Comparison of ENCODE assay signal across 29 cellular contexts in genomic region chr9:101352892-101353462, GRCh38. TPM values are rescaled to one million over a fixed set of nuclear protein-coding genes. Genes with fewer than 3 reads are reported as not detected.
"Had no signal": no experiment of that assay in that cellular context is flagged by ENCODE, and none has a peak within 500 bp of the region (broad histone marks: within the 10 kb centered on the region; RNA-seq: fewer than 3 reads in every experiment).

No MANE protein-coding gene starts in this region.

- H3K9me3 Mint-ChIP-seq: effector memory CD8-positive, alpha-beta T cell; immature natural killer cell; nephron progenitor cell had no signal

- DNase-seq: cortex of kidney; effector memory CD8-positive, alpha-beta T cell; erythroblast; esophagus squamous epithelium; foreskin melanocyte; glutamatergic neuron; heart right ventricle; hypothalamus; immature natural killer cell; islet precursor cell; left ventricle myocardium superior; lower lobe of right lung; naive thymus-derived CD8-positive, alpha-beta T cell; nephron progenitor cell; nucleus accumbens; sigmoid colon; stimulated activated CD4-positive, alpha-beta T cell treated with anti-CD3 and anti-CD28 coated beads, Interleukin-1b, Interleukin-23, amount 100 ng/mL, for 48 hours; stimulated activated CD4-positive, alpha-beta T cell treated with anti-CD3 and anti-CD28 coated beads, Interleukin-4, amount 100 ng/mL, for 1 hour; stimulated activated CD8-positive, alpha-beta memory T cell treated with anti-CD3 and anti-CD28 coated beads, Interleukin-4, amount 100 ng/mL, for 48 hours; stimulated activated naive CD4-positive, alpha-beta T cell; stimulated activated naive CD8-positive, alpha-beta T cell treated with anti-CD3 and anti-CD28 coated beads, Interleukin-15, amount 100 ng/mL, for 72 hours; transverse colon had no signal

- H3K4me3 Mint-ChIP-seq: effector memory CD8-positive, alpha-beta T cell; immature natural killer cell; naive thymus-derived CD8-positive, alpha-beta T cell; nephron progenitor cell; stimulated activated naive CD8-positive, alpha-beta T cell treated with anti-CD3 and anti-CD28 coated beads, Interleukin-15, amount 100 ng/mL, for 72 hours had no signal

- FAIRE-seq: endometrium had no signal

- H3K27me3 ChIP-seq: esophagus squamous epithelium, right atrium auricular region, sigmoid colon, suprapubic skin, transverse colon, vagina had no signal

- H3K4me3 ChIP-seq: esophagus squamous epithelium, heart right ventricle, lower lobe of right lung, prostate gland, right atrium auricular region, sigmoid colon, suprapubic skin, transverse colon, vagina had no signal

- H3K4me1 ChIP-seq: esophagus squamous epithelium, heart right ventricle, lower lobe of right lung, prostate gland, right atrium auricular region, sigmoid colon, suprapubic skin, vagina had no signal

- H3K36me3 Mint-ChIP-seq: immature natural killer cell had no signal

- H3K27ac Mint-ChIP-seq: effector memory CD8-positive, alpha-beta T cell; immature natural killer cell; naive thymus-derived CD8-positive, alpha-beta T cell; nephron progenitor cell; stimulated activated naive CD8-positive, alpha-beta T cell treated with anti-CD3 and anti-CD28 coated beads, Interleukin-15, amount 100 ng/mL, for 72 hours had no signal

- H3K4me1 Mint-ChIP-seq: immature natural killer cell; naive thymus-derived CD8-positive, alpha-beta T cell; nephron progenitor cell; stimulated activated naive CD8-positive, alpha-beta T cell treated with anti-CD3 and anti-CD28 coated beads, Interleukin-15, amount 100 ng/mL, for 72 hours had no signal

- ATAC-seq: effector memory CD8-positive, alpha-beta T cell; heart right ventricle; left ventricle myocardium superior; lower lobe of right lung; naive thymus-derived CD8-positive, alpha-beta T cell; stimulated activated naive CD8-positive, alpha-beta T cell treated with anti-CD3 and anti-CD28 coated beads, Interleukin-15, amount 100 ng/mL, for 72 hours had no signal

- H3K27ac ChIP-seq: esophagus squamous epithelium, heart right ventricle, lower lobe of right lung, prostate gland, right atrium auricular region, sigmoid colon, suprapubic skin, vagina had no signal

- H3K9me3 ChIP-seq: esophagus squamous epithelium, heart right ventricle, lower lobe of right lung, prostate gland, right atrium auricular region, sigmoid colon, suprapubic skin, transverse colon, vagina had no signal

- H3K36me3 ChIP-seq: esophagus squamous epithelium, heart right ventricle, lower lobe of right lung, prostate gland, right atrium auricular region, sigmoid colon, suprapubic skin, transverse colon, vagina had no signal

RNA-seq across cellular contexts. Expression of gene BAAT, which starts 31.8 kb away (rescaled TPM):
- total RNA-seq: esophagus squamous epithelium; left ventricle myocardium superior; lower lobe of right lung; mesenteric fat pad; naive thymus-derived CD8-positive, alpha-beta T cell; prostate gland; sigmoid colon; ureter; vagina had no signal
- polyA plus RNA-seq: immature natural killer cell; naive thymus-derived CD8-positive, alpha-beta T cell had no signal
